8 cellular contexts compared by ENCODE assay signal in genomic region chr9:92954078-92954861, GRCh38. TPM values are rescaled to one million over a fixed set of nuclear protein-coding genes. Genes with fewer than 3 reads are reported as not detected.
DNase-seq lines count a peak whose midpoint lies in the region; ATAC-seq and TF ChIP-seq lines count a peak whose summit lies in the region.

No MANE protein-coding gene starts in this region.

- no peaks in the 10 kb centered on the region for H3K9me2 ChIP-seq in SU-DHL-6 (replicated peaks; ENCODE audit: insufficient read depth, low read length)

- peaks cover 40% of the 10 kb centered on the region for H3K4me1 Mint-ChIP-seq in activated naive CD8-positive, alpha-beta T cell treated with anti-CD3 and anti-CD28 coated beads, Interleukin-2, amount 10 ng/mL, durations not matched to agents 7 days and 5 days
- peaks cover 11 to 27% (median 15%) of the 10 kb centered on the region in 3 donors for H3K4me1 Mint-ChIP-seq in naive B cell

- no peaks in the 10 kb centered on the region for H3K9me3 Mint-ChIP-seq in activated naive CD8-positive, alpha-beta T cell treated with anti-CD3 and anti-CD28 coated beads, Interleukin-2, amount 10 ng/mL, durations not matched to agents 7 days and 5 days
- no peaks in the 10 kb centered on the region for H3K9me3 Mint-ChIP-seq in naive B cell

- peak overlapping the region; percentile 70 to 88 (median 82) for H3K4me2 ChIP-seq in BLaER1 treated with 17β-estradiol and CSF1 and Interleukin-3, amounts not matched to agents 10 nM and 100 nM
- H3K4me2 ChIP-seq in SU-DHL-6 (ENCODE audit: low read depth, low read length, poor library complexity, severe bottlenecking) (peak overlapping the region; percentile 7), trophoblast cell (ENCODE audit: low read length) (no peak overlapping the region)

- no CpG with 5 or more reads among the region's 10 CpGs for WGBS in trophoblast cell (ENCODE audit: extremely low coverage, insufficient coverage, insufficient read length)

- no peak overlapping the region for H4K91ac ChIP-seq in trophoblast cell (ENCODE audit: low read depth, low read length)

- H4K12ac ChIP-seq in trophoblast cell (ENCODE audit: low read depth, low read length), result no peak overlapping the region

- no peak overlapping the region for H2BK12ac ChIP-seq in trophoblast cell (ENCODE audit: low read length)

- no peaks in the 10 kb centered on the region for H3K36me3 ChIP-seq in BLaER1 treated with 17β-estradiol and CSF1 and Interleukin-3, amounts not matched to agents 10 nM and 100 nM
- H3K36me3 ChIP-seq in SU-DHL-6 (ENCODE audit: low read length) (no peaks in the 10 kb centered on the region), trophoblast cell (ENCODE audit: control insufficient read depth in 1 of 2, insufficient read depth in 2 of 2, low read length in 2 of 2) (no peaks in the 10 kb centered on the region)

- 0 out of 22 replicates have a peak overlapping the region, but pooled peaks of 1 of the 11 experiments have one; percentile 24 for H3K27ac ChIP-seq in BLaER1 treated with 17β-estradiol and CSF1 and Interleukin-3, amounts not matched to agents 10 nM and 100 nM
- H3K27ac ChIP-seq in SU-DHL-6 (ENCODE audit: low read depth, low read length) (no peak overlapping the region), trophoblast cell (ENCODE audit: low read depth, low read length) (no peak overlapping the region)

- H3K23ac ChIP-seq in trophoblast cell (ENCODE audit: low read length), result no peak overlapping the region

- no peaks in the 10 kb centered on the region for H3K9me3 ChIP-seq in BLaER1 treated with 17β-estradiol and CSF1 and Interleukin-3, amounts not matched to agents 10 nM and 100 nM (replicated peaks in 1 of 11)
- no peaks in the 10 kb centered on the region for H3K9me3 ChIP-seq in SU-DHL-6 (ENCODE audit: insufficient read depth, low read length)
- peaks cover 1% of the 10 kb centered on the region for H3K9me3 ChIP-seq in trophoblast cell (ENCODE audit: insufficient read depth, low read depth, low read length)

- no peak overlapping the region for H2AFZ ChIP-seq in SU-DHL-6 (ENCODE audit: low read depth, low read length, severe bottlenecking)
- H2AFZ ChIP-seq in trophoblast cell (ENCODE audit: insufficient read depth, low read length, poor library complexity), result no peak overlapping the region

- POLR2A ChIA-PET in activated naive CD8-positive, alpha-beta T cell treated with anti-CD3 and anti-CD28 coated beads, Interleukin-2, amount 10 ng/mL, durations not matched to agents 7 days and 5 days (lab: Charles Lee), result interaction anchor here (0.5 to 3.1 kb wide), 10 partner anchors 9 to 621 kb away, joined by 3 to 43 read pairs (median 5); partner anchors contain the start of gene PHF2

- H4K20me1 ChIP-seq in BLaER1 treated with 17β-estradiol and CSF1 and Interleukin-3, amounts not matched to agents 10 nM and 100 nM, result no peaks in the 10 kb centered on the region
- no peaks in the 10 kb centered on the region for H4K20me1 ChIP-seq in SU-DHL-6 (ENCODE audit: low read depth, low read length)

- H3K4me3 Mint-ChIP-seq in activated naive CD8-positive, alpha-beta T cell treated with anti-CD3 and anti-CD28 coated beads, Interleukin-2, amount 10 ng/mL, durations not matched to agents 7 days and 5 days, result peak overlapping the region; percentile 80
- H3K4me3 Mint-ChIP-seq in naive B cell, result peak overlapping the region in 7 of 8 donors; percentile 59 to 80 (median 73)

- no peak overlapping the region for H2AK5ac ChIP-seq in trophoblast cell (ENCODE audit: low read length)

- H3K79me2 ChIP-seq in SU-DHL-6 (ENCODE audit: insufficient read depth, low read length) (no peaks in the 10 kb centered on the region), trophoblast cell (ENCODE audit: control insufficient read depth, insufficient read depth, low read length, poor library complexity) (no peaks in the 10 kb centered on the region)

- H3K27me3 Mint-ChIP-seq in activated naive CD8-positive, alpha-beta T cell treated with anti-CD3 and anti-CD28 coated beads, Interleukin-2, amount 10 ng/mL, durations not matched to agents 7 days and 5 days, result peaks cover 2% of the 10 kb centered on the region
- peaks cover 8 to 24% (median 14%) of the 10 kb centered on the region in 3 donors for H3K27me3 Mint-ChIP-seq in naive B cell

- no peak overlapping the region for H3K14ac ChIP-seq in trophoblast cell (ENCODE audit: low read length)

- H3K4ac ChIP-seq in trophoblast cell (ENCODE audit: low read depth, low read length), result no peak overlapping the region

- H3K18ac ChIP-seq in trophoblast cell (ENCODE audit: low read length), result no peak overlapping the region

- H3K4me3 ChIP-seq in BLaER1 treated with 17β-estradiol and CSF1 and Interleukin-3, amounts not matched to agents 10 nM and 100 nM, result no peak overlapping the region
- H3K4me3 ChIP-seq in SU-DHL-6 (ENCODE audit: insufficient read depth, low read length, poor library complexity, severe bottlenecking) (no peak overlapping the region), trophoblast cell (ENCODE audit: low read depth, low read length) (no peak overlapping the region)

- no peak overlapping the region for H4K8ac ChIP-seq in trophoblast cell (ENCODE audit: low read depth, low read length)

- no peaks in the 10 kb centered on the region for H3K36me3 Mint-ChIP-seq in activated naive CD8-positive, alpha-beta T cell treated with anti-CD3 and anti-CD28 coated beads, Interleukin-2, amount 10 ng/mL, durations not matched to agents 7 days and 5 days
- no peaks in the 10 kb centered on the region for H3K36me3 Mint-ChIP-seq in naive B cell

- TF ChIP-seq CTCF in SU-DHL-6 (IDR thresholded peaks at IDR 0.05; ENCODE audit: insufficient read depth, low read length, poor library complexity, severe bottlenecking), result no peak
- no peak for TF ChIP-seq CTCF in GM20000 (IDR thresholded peaks at IDR 0.05; ENCODE audit: extremely low read depth, missing control alignments)

- H3K27me3 ChIP-seq in BLaER1 treated with 17β-estradiol and CSF1 and Interleukin-3, amounts not matched to agents 10 nM and 100 nM, result no peaks in the 10 kb centered on the region
- H3K27me3 ChIP-seq in SU-DHL-6 (ENCODE audit: low read length), result no peaks in the 10 kb centered on the region
- no peaks in the 10 kb centered on the region for H3K27me3 ChIP-seq in trophoblast cell (ENCODE audit: insufficient read depth, low read length)

- no peak overlapping the region for H2BK120ac ChIP-seq in trophoblast cell (ENCODE audit: insufficient read depth, low read length, poor library complexity)

- no peak overlapping the region for H2BK5ac ChIP-seq in trophoblast cell (ENCODE audit: low read depth, low read length, poor library complexity)

- peaks cover 15 to 27% (median 23%) of the 10 kb centered on the region in 10 experiments for H3K4me1 ChIP-seq in BLaER1 treated with 17β-estradiol and CSF1 and Interleukin-3, amounts not matched to agents 10 nM and 100 nM
- H3K4me1 ChIP-seq in trophoblast cell (ENCODE audit: control insufficient read depth in 1 of 2, insufficient read depth in 2 of 2, low read length in 2 of 2), result peaks cover 6 to 8% of the 10 kb centered on the region in 2 experiments

- H3K9ac ChIP-seq in BLaER1 treated with 17β-estradiol and CSF1 and Interleukin-3, amounts not matched to agents 10 nM and 100 nM, result no peak overlapping the region
- no peak overlapping the region for H3K9ac ChIP-seq in SU-DHL-6 (ENCODE audit: low read length)
- no peak overlapping the region for H3K9ac ChIP-seq in trophoblast cell (ENCODE audit: low read length)

- ATAC-seq in HG02759 (IDR thresholded peaks at IDR 0.05; ENCODE audit: unreplicated experiment) (peak; percentile 62), naive B cell (ENCODE audit: low read depth in 2 of 2) (peak; percentile 57 to 67)
- peak; percentile 86 for ATAC-seq in activated naive CD8-positive, alpha-beta T cell treated with anti-CD3 and anti-CD28 coated beads, Interleukin-2, amount 10 ng/mL, durations not matched to agents 7 days and 5 days (ENCODE audit: low read depth)

- peak overlapping the region; percentile 90 for H3K27ac Mint-ChIP-seq in activated naive CD8-positive, alpha-beta T cell treated with anti-CD3 and anti-CD28 coated beads, Interleukin-2, amount 10 ng/mL, durations not matched to agents 7 days and 5 days
- peak overlapping the region in 2 of 6 donors; percentile 47 to 55 for H3K27ac Mint-ChIP-seq in naive B cell

- H3K79me1 ChIP-seq in trophoblast cell (ENCODE audit: low read length), result peaks cover 2% of the 10 kb centered on the region

- no peaks in the 10 kb centered on the region for H3F3A ChIP-seq in SU-DHL-6 (ENCODE audit: insufficient read depth)

- DNase-seq in activated naive CD8-positive, alpha-beta T cell treated with anti-CD3 and anti-CD28 coated beads, Interleukin-2, amount 10 ng/mL, durations not matched to agents 7 days and 5 days, result peak; percentile 65
- DNase-seq in naive B cell (no peak), trophoblast cell (no peak), NAMALWA (ENCODE audit: low spot score) (no peak), GM20000 (ENCODE audit: low spot score) (no peak)

RNA-seq across cellular contexts. Expression of gene FGD3, which starts 6.9 kb away (rescaled TPM):
- 100 to 1,000 TPM; 160 to 161 TPM for total RNA-seq in activated naive CD8-positive, alpha-beta T cell treated with anti-CD3 and anti-CD28 coated beads, Interleukin-2, amount 10 ng/mL, durations not matched to agents 7 days and 5 days
- polyA plus RNA-seq in naive B cell (ENCODE audit: low read depth in 6 of 6), result 100 to 1,000 TPM in 1 of 6 donors, 10 to 100 TPM in 5; 37.0 to 115 (median 65.8) TPM
- polyA plus RNA-seq in trophoblast cell (2013), result 3.2 and 3.7 TPM in 2 replicates
